8 cellular contexts compared by ENCODE assay signal in the genomic region with DNA sequence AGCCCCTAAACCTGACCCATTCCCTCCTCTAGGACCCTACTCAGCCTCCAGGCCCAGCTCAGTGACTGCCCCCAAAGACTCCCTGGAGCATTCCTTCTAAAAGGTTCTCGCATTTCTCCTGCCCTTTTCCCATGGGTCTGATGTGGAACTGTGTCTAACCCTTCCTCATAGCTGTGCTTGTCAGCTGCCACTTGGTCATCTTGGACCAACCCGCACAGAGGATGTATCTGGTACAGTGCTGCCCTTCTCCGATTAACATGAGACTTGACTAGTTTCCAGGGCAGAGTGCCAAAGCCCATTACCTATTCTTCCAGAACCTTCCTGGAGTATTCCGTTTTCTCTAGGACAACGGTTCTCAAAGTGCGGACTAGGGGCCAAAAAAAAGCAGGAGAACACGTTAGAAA. TPM values are rescaled to one million over a fixed set of nuclear protein-coding genes. Genes with fewer than 3 reads are reported as not detected.
DNase-seq lines count a peak whose midpoint lies in the region; ATAC-seq and TF ChIP-seq lines count a peak whose summit lies in the region.

No MANE protein-coding gene starts in this region.

- no peaks in the 10 kb centered on the region for H3K27me3 ChIP-seq in parathyroid adenoma (ENCODE audit: control insufficient read depth, insufficient read depth, low read length)

- no peak for DNase-seq in activated T-cell treated with anti-CD3 and anti-CD28 coated beads, Interleukin-2, amount 50 U/mL, for 72 hours
- no peak for DNase-seq in activated T-cell treated with anti-CD3 and anti-CD28 coated beads, Interleukin-2, amount 50 U/mL, for 1 hour
- DNase-seq in T-cell: no peak
- DNase-seq in fibroblast of villous mesenchyme (ENCODE audit: low read depth): no peak
- DNase-seq in 8988T: no peak

- H3K4me3 Mint-ChIP-seq in activated T-cell treated with anti-CD3 and anti-CD28 coated beads, Interleukin-2, amount 50 U/mL, for 72 hours: peak overlapping the region; percentile 86 to 95
- H3K4me3 Mint-ChIP-seq in T-cell: peak overlapping the region; percentile 83 to 97 (median 96)

- H3K9ac ChIP-seq in parathyroid adenoma: no peak overlapping the region

- H3K27me3 Mint-ChIP-seq in activated T-cell treated with anti-CD3 and anti-CD28 coated beads, Interleukin-2, amount 50 U/mL, for 72 hours (ENCODE audit: low read depth): no peaks in the 10 kb centered on the region
- no peaks in the 10 kb centered on the region for H3K27me3 Mint-ChIP-seq in T-cell

- H3K27ac Mint-ChIP-seq in activated T-cell treated with anti-CD3 and anti-CD28 coated beads, Interleukin-2, amount 50 U/mL, for 72 hours: peak overlapping the region; percentile 92
- H3K27ac Mint-ChIP-seq in T-cell: peak overlapping the region; percentile 98 to 99

- no peak for TF ChIP-seq CTCF in fibroblast of villous mesenchyme (IDR thresholded peaks at IDR 0.05; ENCODE audit: insufficient read depth, low read depth, low read length)
- TF ChIP-seq CTCF in parathyroid adenoma (IDR thresholded peaks at IDR 0.05): no peak

- CTCF ChIA-PET in T-cell (lab: Charles Lee): interaction anchor here (0.5 to 1.9 kb wide), 16 partner anchors 21 to 753 kb away, joined by 3 to 12 read pairs (median 3); a partner anchor contains a TSS

- POLR2A ChIA-PET in T-cell (lab: Charles Lee): interaction anchor here (0.5 to 1.8 kb wide), 10 partner anchors 10 to 866 kb away, joined by 3 to 11 read pairs (median 4); no protein-coding TSS in a partner anchor

- peaks cover 5 to 10% of the 10 kb centered on the region in 2 donors for H3K9me3 Mint-ChIP-seq in activated T-cell treated with anti-CD3 and anti-CD28 coated beads, Interleukin-2, amount 50 U/mL, for 72 hours
- peaks cover 0 to 5% (median 0%) of the 10 kb centered on the region in 3 donors for H3K9me3 Mint-ChIP-seq in T-cell

- H2AFZ ChIP-seq in parathyroid adenoma: peak overlapping the region; percentile 84

- no peaks in the 10 kb centered on the region for H3K9me3 ChIP-seq in parathyroid adenoma (ENCODE audit: control insufficient read depth, low read length)

- H3K4me1 ChIP-seq in parathyroid adenoma: peaks cover 18% of the 10 kb centered on the region

- peaks cover 45% of the 10 kb centered on the region for H3K4me1 Mint-ChIP-seq in activated T-cell treated with anti-CD3 and anti-CD28 coated beads, Interleukin-2, amount 50 U/mL, for 72 hours (ENCODE audit: low read depth)
- H3K4me1 Mint-ChIP-seq in T-cell: peaks cover 39 to 44% (median 44%) of the 10 kb centered on the region in 3 donors

- H3K36me3 ChIP-seq in parathyroid adenoma (ENCODE audit: control insufficient read depth, insufficient read depth, low read length): no peaks in the 10 kb centered on the region

- peaks cover 25% of the 10 kb centered on the region for H3K79me2 ChIP-seq in parathyroid adenoma

- peaks cover 0 to 5% of the 10 kb centered on the region in 2 donors for H3K36me3 Mint-ChIP-seq in activated T-cell treated with anti-CD3 and anti-CD28 coated beads, Interleukin-2, amount 50 U/mL, for 72 hours (ENCODE audit: insufficient read depth in 2 of 2)
- peaks cover 9% of the 10 kb centered on the region for H3K36me3 Mint-ChIP-seq in T-cell

- peak overlapping the region; percentile 79 for H3K4me2 ChIP-seq in parathyroid adenoma (ENCODE audit: low read length)

- H3K27ac ChIP-seq in parathyroid adenoma: peak overlapping the region; percentile 93

- ATAC-seq in activated T-cell treated with anti-CD3 and anti-CD28 coated beads, Interleukin-2, amount 50 U/mL, for 72 hours (replicated peaks in 1 of 2): peak in 1 of 2 donors; percentile 3
- ATAC-seq in T-cell (replicated peaks in 1 of 4) (peak in 1 of 4 experiments; percentile 2), GM18861 (IDR thresholded peaks at IDR 0.05; ENCODE audit: unreplicated experiment) (no peak), GM21367 (IDR thresholded peaks at IDR 0.05; ENCODE audit: unreplicated experiment) (no peak)

- peak overlapping the region; percentile 95 for H3K4me3 ChIP-seq in fibroblast of villous mesenchyme (ENCODE audit: low read depth, low read length)
- peak overlapping the region; percentile 85 for H3K4me3 ChIP-seq in parathyroid adenoma (ENCODE audit: low read depth, low read length)

RNA-seq across cellular contexts. Expression of a gene that starts 0.5 kb away (rescaled TPM):
- total RNA-seq in activated T-cell treated with anti-CD3 and anti-CD28 coated beads, Interleukin-2, amount 50 U/mL, for 72 hours: 10 to 100 TPM; 40.0 to 61.2 TPM
- total RNA-seq in T-cell (10 to 100 TPM; 20.6 to 31.9 (median 22.5) TPM), fibroblast of villous mesenchyme (56.4 and 61.7 TPM in 2 replicates)

RNA-seq across cellular contexts. Expression of a gene that starts 50.7 kb away (rescaled TPM):
- total RNA-seq in activated T-cell treated with anti-CD3 and anti-CD28 coated beads, Interleukin-2, amount 50 U/mL, for 72 hours: 10 to 100 TPM; 46.3 to 55.1 TPM
- 10 to 100 TPM; 14.9 to 22.1 (median 19.8) TPM for total RNA-seq in T-cell
- 55.4 and 75.1 TPM in 2 replicates for total RNA-seq in fibroblast of villous mesenchyme
